In the genomic region with DNA sequence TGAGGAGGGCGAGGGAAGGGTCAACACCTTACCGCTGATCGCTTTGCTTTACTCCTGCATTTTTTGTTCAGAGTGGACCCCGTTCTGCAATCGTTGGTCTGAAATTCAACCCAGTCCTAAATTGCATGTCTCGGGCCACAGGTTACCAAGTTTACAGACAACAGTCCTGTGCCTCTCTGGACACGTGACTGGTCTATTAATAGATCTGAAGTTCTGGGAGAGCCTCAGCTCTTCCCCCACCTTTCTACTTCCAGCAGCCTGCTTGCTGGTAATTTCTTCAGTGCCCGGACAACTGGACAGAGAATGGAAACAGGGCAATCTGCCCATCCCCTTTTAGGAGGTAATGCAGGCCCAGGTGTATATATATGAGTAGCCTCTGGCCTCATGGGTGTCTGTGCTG, we compare ENCODE assay signal across 21 cellular contexts.
A peak's percentile ranks its signal among the peaks of the same experiment; 100 is the strongest.
DNase-seq lines count a peak whose midpoint lies in the region; ATAC-seq lines count a peak whose summit lies in the region.
"Had no signal": no experiment of that assay in that cellular context is flagged by ENCODE, and none has a peak within 500 bp of the region (broad histone marks: within the 10 kb centered on the region; RNA-seq: fewer than 3 reads in every experiment).

No MANE protein-coding gene starts in this region.

- no peaks in the 10 kb centered on the region for H3K9me3 Mint-ChIP-seq in activated T-cell treated with anti-CD3 and anti-CD28 coated beads, Interleukin-2, amount 50 U/mL, for 24 hours
- peaks cover 0 to 2% (median 0%) of the 10 kb centered on the region in 11 donors for H3K9me3 Mint-ChIP-seq in naive thymus-derived CD4-positive, alpha-beta T cell
- H3K9me3 Mint-ChIP-seq: CD4-positive, alpha-beta T cell; neural crest cell had no signal

- H3K36me3 ChIP-seq in naive thymus-derived CD4-positive, alpha-beta T cell (ENCODE audit: control insufficient read depth in 2 of 3, insufficient read depth in 3 of 3, low read length in 3 of 3), result peaks cover 0 to 5% (median 0%) of the 10 kb centered on the region in 3 experiments
- H3K36me3 ChIP-seq in stomach smooth muscle (ENCODE audit: control insufficient read depth in 2 of 2, insufficient read depth in 2 of 2, low read length in 2 of 2), result no peaks in the 10 kb centered on the region
- H3K36me3 ChIP-seq: transverse colon had no signal

- no peaks in the 10 kb centered on the region for H3K27me3 Mint-ChIP-seq in activated T-cell treated with anti-CD3 and anti-CD28 coated beads, Interleukin-2, amount 50 U/mL, for 24 hours
- no peaks in the 10 kb centered on the region for H3K27me3 Mint-ChIP-seq in naive thymus-derived CD4-positive, alpha-beta T cell
- H3K27me3 Mint-ChIP-seq: CD4-positive, alpha-beta T cell had no signal

- no peak overlapping the region for H3K9ac ChIP-seq in stomach smooth muscle (ENCODE audit: low read length in 2 of 2)
- H3K9ac ChIP-seq: SK-N-SH had no signal

- H3K4me1 Mint-ChIP-seq in activated T-cell treated with anti-CD3 and anti-CD28 coated beads, Interleukin-2, amount 50 U/mL, for 24 hours (ENCODE audit: low read depth), result peaks cover 55% of the 10 kb centered on the region
- peaks cover 33 to 78% (median 69%) of the 10 kb centered on the region in 7 donors for H3K4me1 Mint-ChIP-seq in naive thymus-derived CD4-positive, alpha-beta T cell
- H3K4me1 Mint-ChIP-seq: neural crest cell had no signal

- H3K4me3 ChIP-seq in naive thymus-derived CD4-positive, alpha-beta T cell (ENCODE audit: low read length), result no peak overlapping the region
- peak overlapping the region; percentile 7 to 50 for H3K4me3 ChIP-seq in stomach smooth muscle (ENCODE audit: low read length in 2 of 2)
- H3K4me3 ChIP-seq: transverse colon had no signal

- no peaks in the 10 kb centered on the region for H3K27me3 ChIP-seq in naive thymus-derived CD4-positive, alpha-beta T cell (ENCODE audit: control insufficient read depth in 2 of 2, insufficient read depth in 2 of 2, low read length in 2 of 2)
- no peaks in the 10 kb centered on the region for H3K27me3 ChIP-seq in stomach smooth muscle (ENCODE audit: control insufficient read depth in 1 of 2, insufficient read depth in 2 of 2, low read length in 2 of 2)
- H3K27me3 ChIP-seq: transverse colon had no signal

- intact Hi-C loops in left cardiac atrium (cut with DNase I), result no loop called here
- intact Hi-C loops in naive thymus-derived CD4-positive, alpha-beta T cell (cut with micrococcal nuclease), result no loop called here

- no peak overlapping the region for H3K4me3 Mint-ChIP-seq in activated T-cell treated with anti-CD3 and anti-CD28 coated beads, Interleukin-2, amount 50 U/mL, for 24 hours
- H3K4me3 Mint-ChIP-seq in naive thymus-derived CD4-positive, alpha-beta T cell, result no peak overlapping the region
- H3K4me3 Mint-ChIP-seq: CD4-positive, alpha-beta T cell; neural crest cell had no signal

- H3K36me3 Mint-ChIP-seq in activated T-cell treated with anti-CD3 and anti-CD28 coated beads, Interleukin-2, amount 50 U/mL, for 24 hours (ENCODE audit: low read depth), result peaks cover 6% of the 10 kb centered on the region
- peaks cover 0 to 18% (median 5%) of the 10 kb centered on the region in 5 donors for H3K36me3 Mint-ChIP-seq in naive thymus-derived CD4-positive, alpha-beta T cell

- ATAC-seq in left cardiac atrium (peak; percentile 64 to 78), HG02870 (IDR thresholded peaks at IDR 0.05; ENCODE audit: unreplicated experiment) (no peak), HG02588 (IDR thresholded peaks at IDR 0.05; ENCODE audit: unreplicated experiment) (no peak)
- no peak for ATAC-seq in naive thymus-derived CD4-positive, alpha-beta T cell

- DNase-seq in activated T-cell treated with anti-CD3 and anti-CD28 coated beads, Interleukin-2, amount 50 U/mL, for 24 hours, result no peak
- DNase-seq in activated T-cell treated with anti-CD3 and anti-CD28 coated beads for 4 hours (no peak), left cardiac atrium (no peak), NCI-H146 treated with DMSO at 0.1 percent for 48 hours (lab: John Stamatoyannopoulos, UW; ENCODE audit: unreplicated experiment) (no peak)
- DNase-seq in naive thymus-derived CD4-positive, alpha-beta T cell, result no peak
- DNase-seq: 8988T; activated CD4-positive, alpha-beta T cell treated with anti-CD3 and anti-CD28 coated beads for 4 hours; activated CD8-positive, alpha-beta memory T cell treated with anti-CD3 and anti-CD28 coated beads, Interleukin-2, amount 50 U/mL, for 48 hours; activated naive CD4-positive, alpha-beta T cell treated with anti-CD3 and anti-CD28 coated beads, Interleukin-2, amount 50 U/mL, for 16 hours; CD4-positive, alpha-beta T cell; effector CD4-positive, alpha-beta T cell; left colon; NCI-H1930; NCI-H526; SK-N-SH; stimulated activated CD4-positive, alpha-beta T cell treated with anti-CD3 and anti-CD28 coated beads, Interleukin-4, amount 100 ng/mL, for 4 hours; transverse colon had no signal

- POLR2A ChIA-PET in naive thymus-derived CD4-positive, alpha-beta T cell (lab: Charles Lee), result interaction anchor here (1.1 to 1.8 kb wide), 2 partner anchors 10 to 75 kb away, joined by 3 to 7 read pairs; no protein-coding TSS in a partner anchor

- no peaks in the 10 kb centered on the region for H3K9me3 ChIP-seq in naive thymus-derived CD4-positive, alpha-beta T cell (ENCODE audit: control insufficient read depth in 2 of 3, low read length in 3 of 3)
- no peaks in the 10 kb centered on the region for H3K9me3 ChIP-seq in stomach smooth muscle (ENCODE audit: control insufficient read depth in 2 of 2, low read length in 2 of 2)
- H3K9me3 ChIP-seq: SK-N-SH, transverse colon had no signal

- CTCF ChIA-PET in naive thymus-derived CD4-positive, alpha-beta T cell (lab: Charles Lee), result interaction anchor here (0.7 to 1.7 kb wide), 7 partner anchors 9 to 143 kb away, joined by 3 to 7 read pairs (median 4); partner anchors contain the start of gene STIM1

- no peak overlapping the region for H3K27ac ChIP-seq in naive thymus-derived CD4-positive, alpha-beta T cell (ENCODE audit: low read depth, low read length)
- no peak overlapping the region for H3K27ac ChIP-seq in stomach smooth muscle (ENCODE audit: low read length)

- H3K4me1 ChIP-seq in naive thymus-derived CD4-positive, alpha-beta T cell (ENCODE audit: control insufficient read depth in 2 of 2, insufficient read depth in 2 of 2, low read length in 2 of 2), result peaks cover 3 to 12% of the 10 kb centered on the region in 2 donors
- H3K4me1 ChIP-seq in stomach smooth muscle (ENCODE audit: control insufficient read depth, insufficient read depth, low read length), result peaks cover 39% of the 10 kb centered on the region

- peak overlapping the region; percentile 27 for H3K27ac Mint-ChIP-seq in activated T-cell treated with anti-CD3 and anti-CD28 coated beads, Interleukin-2, amount 50 U/mL, for 24 hours
- peak overlapping the region in 5 of 9 donors; percentile 3 to 64 (median 8) for H3K27ac Mint-ChIP-seq in naive thymus-derived CD4-positive, alpha-beta T cell

Comparison
In these comparisons a context has a peak if more than half of its experiments do, and no peak if none do; other contexts are left out.
1. ATAC-seq: peak in left cardiac atrium (2 of 2); none in naive thymus-derived CD4-positive, alpha-beta T cell (single experiment), HG02870 (single experiment) and HG02588 (single experiment).